In the genomic region with DNA sequence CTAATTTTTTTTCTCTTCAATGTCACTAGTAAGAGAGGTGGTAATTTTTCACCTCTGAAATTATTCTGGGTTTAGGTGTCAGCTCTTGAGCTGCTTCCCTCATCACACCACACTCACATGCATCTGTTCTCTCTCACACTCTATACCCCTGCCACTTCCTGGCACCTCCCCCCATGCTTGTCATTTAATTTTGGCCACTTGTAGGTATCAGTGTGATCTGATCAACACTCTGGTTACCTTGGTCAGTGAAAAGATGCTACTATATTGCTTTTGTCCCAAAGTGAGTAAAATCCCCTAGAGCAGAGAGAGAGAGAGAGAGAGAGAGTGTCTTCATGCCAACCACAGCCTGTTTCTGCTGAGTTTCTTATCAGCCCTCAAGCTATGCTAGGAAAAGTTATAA, we compare ENCODE assay signal across 8 cellular contexts. TPM values are rescaled to one million over a fixed set of nuclear protein-coding genes. Genes with fewer than 3 reads are reported as not detected.
DNase-seq lines count a peak whose midpoint lies in the region; ATAC-seq lines count a peak whose summit lies in the region.

No MANE protein-coding gene starts in this region.

- peaks cover 76% of the 10 kb centered on the region for H3K36me3 Mint-ChIP-seq in activated CD4-positive, alpha-beta T cell treated with anti-CD3 and anti-CD28 coated beads for 36 hours (ENCODE audit: low read depth)
- peaks cover 85% of the 10 kb centered on the region for H3K36me3 Mint-ChIP-seq in activated T-helper 2 cell treated with anti-CD3 and anti-CD28 coated beads, Interferon-gamma antibody, Interleukin-2, Interleukin-4, amounts not matched to agents 10 μg/mL and 5 μg/mL and 100 μg/mL, durations not matched to agents 14 hours and 24 hours and 36 hours (ENCODE audit: low read depth)

- no peaks in the 10 kb centered on the region for H3K9me3 Mint-ChIP-seq in activated CD4-positive, alpha-beta T cell treated with anti-CD3 and anti-CD28 coated beads for 36 hours (ENCODE audit: low read depth)
- H3K9me3 Mint-ChIP-seq in activated T-helper 2 cell treated with anti-CD3 and anti-CD28 coated beads, Interferon-gamma antibody, Interleukin-2, Interleukin-4, amounts not matched to agents 10 μg/mL and 5 μg/mL and 100 μg/mL, durations not matched to agents 14 hours and 24 hours and 36 hours = no peaks in the 10 kb centered on the region

- DNase-seq in activated CD4-positive, alpha-beta T cell treated with anti-CD3 and anti-CD28 coated beads for 36 hours = peak; percentile 60
- DNase-seq in activated CD4-positive, alpha-beta T cell treated with anti-CD3 and anti-CD28 coated beads for 1 hour = no peak
- no peak for DNase-seq in activated T-helper 2 cell treated with anti-CD3 and anti-CD28 coated beads, Interferon-gamma antibody, Interleukin-2, Interleukin-4, amounts not matched to agents 10 μg/mL and 5 μg/mL and 100 μg/mL, durations not matched to agents 14 hours and 24 hours and 36 hours (ENCODE audit: low spot score)
- DNase-seq in stimulated activated CD8-positive, alpha-beta memory T cell treated with anti-CD3 and anti-CD28 coated beads, Interleukin-4, amount 100 ng/mL, for 24 hours (ENCODE audit: low read depth) = peak; percentile 24
- DNase-seq in foreskin melanocyte = no peak
- DNase-seq in ureter (ENCODE audit: low spot score) = no peak
- DNase-seq in HT-29 (ENCODE audit: low spot score) = no peak

- H3K27me3 Mint-ChIP-seq in activated CD4-positive, alpha-beta T cell treated with anti-CD3 and anti-CD28 coated beads for 36 hours = no peaks in the 10 kb centered on the region
- no peaks in the 10 kb centered on the region for H3K27me3 Mint-ChIP-seq in activated T-helper 2 cell treated with anti-CD3 and anti-CD28 coated beads, Interferon-gamma antibody, Interleukin-2, Interleukin-4, amounts not matched to agents 10 μg/mL and 5 μg/mL and 100 μg/mL, durations not matched to agents 14 hours and 24 hours and 36 hours (ENCODE audit: low read depth)

- peak overlapping the region; percentile 63 for H3K27ac Mint-ChIP-seq in activated CD4-positive, alpha-beta T cell treated with anti-CD3 and anti-CD28 coated beads for 36 hours
- peak overlapping the region; percentile 66 for H3K27ac Mint-ChIP-seq in activated T-helper 2 cell treated with anti-CD3 and anti-CD28 coated beads, Interferon-gamma antibody, Interleukin-2, Interleukin-4, amounts not matched to agents 10 μg/mL and 5 μg/mL and 100 μg/mL, durations not matched to agents 14 hours and 24 hours and 36 hours

- H3K4me1 Mint-ChIP-seq in activated CD4-positive, alpha-beta T cell treated with anti-CD3 and anti-CD28 coated beads for 36 hours = peaks cover 91% of the 10 kb centered on the region
- peaks cover 61% of the 10 kb centered on the region for H3K4me1 Mint-ChIP-seq in activated T-helper 2 cell treated with anti-CD3 and anti-CD28 coated beads, Interferon-gamma antibody, Interleukin-2, Interleukin-4, amounts not matched to agents 10 μg/mL and 5 μg/mL and 100 μg/mL, durations not matched to agents 14 hours and 24 hours and 36 hours (ENCODE audit: low read depth)

- CTCF ChIA-PET in activated CD4-positive, alpha-beta T cell treated with anti-CD3 and anti-CD28 coated beads for 36 hours (lab: Charles Lee) = interaction anchor here (0.6 to 2.7 kb wide), 3 partner anchors 10 to 43 kb away, joined by 3 to 13 read pairs (median 4); a partner anchor contains a TSS

- intact Hi-C loops in activated CD4-positive, alpha-beta T cell treated with anti-CD3 and anti-CD28 coated beads for 36 hours (cut with DNase I, micrococcal nuclease) = loop anchor here in 1 of 2 experiments (2.0 kb wide), 1 partner anchor 73 kb away; no protein-coding TSS in a partner anchor
- intact Hi-C loops in activated T-helper 2 cell treated with anti-CD3 and anti-CD28 coated beads, Interferon-gamma antibody, Interleukin-2, Interleukin-4, amounts not matched to agents 10 μg/mL and 5 μg/mL and 100 μg/mL, durations not matched to agents 14 hours and 24 hours and 36 hours (cut with micrococcal nuclease) = no loop called here

- H3K4me3 Mint-ChIP-seq in activated CD4-positive, alpha-beta T cell treated with anti-CD3 and anti-CD28 coated beads for 36 hours = peak overlapping the region; percentile 7
- H3K4me3 Mint-ChIP-seq in activated T-helper 2 cell treated with anti-CD3 and anti-CD28 coated beads, Interferon-gamma antibody, Interleukin-2, Interleukin-4, amounts not matched to agents 10 μg/mL and 5 μg/mL and 100 μg/mL, durations not matched to agents 14 hours and 24 hours and 36 hours (ENCODE audit: low read depth) = no peak overlapping the region

- POLR2A ChIA-PET in activated CD4-positive, alpha-beta T cell treated with anti-CD3 and anti-CD28 coated beads for 36 hours (lab: Charles Lee) = interaction anchor here (0.7 to 1.4 kb wide), 3 partner anchors 41 to 74 kb away, joined by 3 to 5 read pairs (median 3); a partner anchor contains a TSS

- ATAC-seq in activated CD4-positive, alpha-beta T cell treated with anti-CD3 and anti-CD28 coated beads for 36 hours = peak; percentile 62
- peak; percentile 65 for ATAC-seq in HG03135 (IDR thresholded peaks at IDR 0.05; ENCODE audit: unreplicated experiment)

RNA-seq across cellular contexts. Expression of a gene that starts 42.5 kb away (rescaled TPM):
- total RNA-seq in activated CD4-positive, alpha-beta T cell treated with anti-CD3 and anti-CD28 coated beads for 36 hours = 10 to 100 TPM; 43.2 to 50.9 TPM
- 20.4 and 21.7 TPM in 2 replicates for total RNA-seq in activated T-helper 2 cell treated with anti-CD3 and anti-CD28 coated beads, Interferon-gamma antibody, Interleukin-2, Interleukin-4, amounts not matched to agents 10 μg/mL and 5 μg/mL and 100 μg/mL, durations not matched to agents 14 hours and 24 hours and 36 hours
- 7.7 TPM for total RNA-seq in ureter
- 4.9 and 7.1 TPM in 2 replicates for total RNA-seq in HT-29 (2014; rRNA removed; shearing (Covaris generic))

Comparison
In these comparisons a context has a peak if more than half of its experiments do, and no peak if none do; other contexts are left out.
1. DNase-seq: peak in activated CD4-positive, alpha-beta T cell treated with anti-CD3 and anti-CD28 coated beads for 36 hours (single experiment) and stimulated activated CD8-positive, alpha-beta memory T cell treated with anti-CD3 and anti-CD28 coated beads, Interleukin-4, amount 100 ng/mL, for 24 hours (single experiment); none in activated CD4-positive, alpha-beta T cell treated with anti-CD3 and anti-CD28 coated beads for 1 hour (single experiment), activated T-helper 2 cell treated with anti-CD3 and anti-CD28 coated beads, Interferon-gamma antibody, Interleukin-2, Interleukin-4, amounts not matched to agents 10 μg/mL and 5 μg/mL and 100 μg/mL, durations not matched to agents 14 hours and 24 hours and 36 hours (single experiment), foreskin melanocyte (single experiment), ureter (single experiment) and HT-29 (single experiment).